Comparison of ENCODE assay signal across 26 cellular contexts in the genomic region with DNA sequence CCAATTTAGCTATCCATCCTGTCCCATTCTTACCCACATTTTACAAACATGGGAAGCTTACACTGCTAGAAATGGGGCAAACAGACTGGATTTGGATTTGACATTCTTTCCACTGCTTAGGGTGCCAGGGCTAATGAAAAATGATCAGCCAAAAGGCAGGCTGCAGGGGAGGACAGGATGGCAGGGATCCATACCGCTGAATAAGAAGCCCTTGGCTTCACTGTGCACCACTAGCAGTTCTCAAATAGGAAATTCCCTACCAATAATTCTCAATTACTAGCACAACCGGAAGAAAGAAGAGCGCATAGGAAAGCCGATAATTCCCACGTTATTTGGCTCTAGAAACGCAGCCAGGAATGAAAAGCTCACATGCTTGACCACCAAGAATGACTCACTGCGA.
"Had no signal": no experiment of that assay in that cellular context is flagged by ENCODE, and none has a peak within 500 bp of the region (broad histone marks: within the 10 kb centered on the region; RNA-seq: fewer than 3 reads in every experiment).

No MANE protein-coding gene starts in this region.

- H3K36me3 ChIP-seq: left lung, prostate gland, right atrium auricular region, tibial artery had no signal

- H3K27ac ChIP-seq: epithelial cell of prostate, left lung, prostate gland, right atrium auricular region had no signal

- ATAC-seq: activated CD4-positive, alpha-beta T cell treated with anti-CD3 and anti-CD28 coated beads for 36 hours; activated T-cell treated with anti-CD3 and anti-CD28 coated beads, Interleukin-2, amount 50 U/mL, for 4 hours; naive thymus-derived CD8-positive, alpha-beta T cell; stimulated activated naive CD8-positive, alpha-beta T cell treated with anti-CD3 and anti-CD28 coated beads, Interleukin-15, Interleukin-2, amounts not matched to agents 100 U/mL and 50 U/mL, for 24 hours; WTC11 had no signal

- H3K27me3 ChIP-seq: left lung, right atrium auricular region, tibial artery had no signal

- H3K9me3 ChIP-seq: left lung, prostate gland, right atrium auricular region, tibial artery had no signal

- H3K4me1 ChIP-seq: prostate gland had no signal

- H3K4me3 ChIP-seq: left lung, lung, prostate gland, right atrium auricular region, tibial artery had no signal

- DNase-seq: activated CD4-positive, alpha-beta T cell treated with anti-CD3 and anti-CD28 coated beads for 36 hours; activated CD4-positive, alpha-beta T cell treated with anti-CD3 and anti-CD28 coated beads, Interleukin-2, amount 50 U/mL, for 4 hours; activated CD8-positive, alpha-beta memory T cell treated with anti-CD3 and anti-CD28 coated beads for 24 hours; activated CD8-positive, alpha-beta memory T cell treated with anti-CD3 and anti-CD28 coated beads, Interleukin-2, amount 50 U/mL, for 4 hours; activated naive CD4-positive, alpha-beta T cell treated with Interleukin-2 at 50 U/mL for 16 hours; activated naive CD8-positive, alpha-beta T cell treated with anti-CD3 and anti-CD28 coated beads for 36 hours; activated T-cell treated with anti-CD3 and anti-CD28 coated beads, Interleukin-2, amount 50 U/mL, for 4 hours; cerebellar nuclear complex; cortex of kidney; foreskin melanocyte; glutamatergic neuron; hippocampal formation; kidney glomerular epithelial cell; naive thymus-derived CD8-positive, alpha-beta T cell; stimulated activated CD4-positive, alpha-beta T cell treated with anti-CD3 and anti-CD28 coated beads, Interleukin-12 subunit alpha, Interleukin-12 subunit beta, amount 100 ng/mL, for 4 hours; stimulated activated CD4-positive, alpha-beta T cell treated with anti-CD3 and anti-CD28 coated beads, Interleukin-4, amount 100 ng/mL, for 4 hours; stimulated activated naive CD8-positive, alpha-beta T cell treated with anti-CD3 and anti-CD28 coated beads, Interleukin-15, Interleukin-2, amounts not matched to agents 100 U/mL and 50 U/mL, for 24 hours; T-helper 1 cell; T-helper 9 cell; tibial artery had no signal
